Comparison of ENCODE assay signal across 8 cellular contexts in genomic region chr5:149141224-149141956, GRCh38. TPM values are rescaled to one million over a fixed set of nuclear protein-coding genes. Genes with fewer than 3 reads are reported as not detected.
DNase-seq lines count a peak whose midpoint lies in the region; TF ChIP-seq lines count a peak whose summit lies in the region.

Gene ABLIM3 (plus strand): TSS chr5:149141493. CDS start chr5:149142096, 603 bp downstream.

- peak within 1 kb of the TSS; percentile 41 for H3K4me3 ChIP-seq in GM12864 (ENCODE audit: low read depth, low read length)
- H3K4me3 ChIP-seq in spleen = peak within 1 kb of the TSS; percentile 57 to 83 (median 62)

- DNase-seq in GM12864 (ENCODE audit: low read depth) (no peak), HCEC 1CT (peak; percentile 74), MV-4-11 (lab: John Stamatoyannopoulos, UW) (peak; percentile 2), iris pigment epithelial cell (ENCODE audit: low read depth) (peak; percentile 56), spleen (peak; percentile 93), cortex of kidney (lab: John Stamatoyannopoulos, UW) (no peak)
- peak; percentile 46 for DNase-seq in activated CD4-positive, CD25-positive, alpha-beta regulatory T cell treated with anti-CD3 and anti-CD28 coated beads, Interleukin-2, amount 50 U/mL, for 16 hours (ENCODE audit: low read depth, low spot score)
- peak; percentile 67 for DNase-seq in central memory CD4-positive, alpha-beta T cell

- H3K4me1 ChIP-seq in spleen = peaks cover 3 to 36% (median 21%) of the 10 kb centered on the region in 6 donors

- H3K27me3 ChIP-seq in spleen (replicated peaks in 1 of 7) = peaks cover 0 to 48% (median 8%) of the 10 kb centered on the region in 7 donors

- intact Hi-C loops in spleen (cut with DNase I; ENCODE audit: low total_unique reads) = loop anchor here (10.0 kb wide), 1 partner anchor 83 kb away; no protein-coding TSS in a partner anchor

- peaks cover 0 to 8% (median 0%) of the 10 kb centered on the region in 8 donors for H3K9me3 ChIP-seq in spleen

- peak within 1 kb of the TSS in 7 of 8 donors; percentile 41 to 81 (median 60) for H3K27ac ChIP-seq in spleen

- TF ChIP-seq POLR2A in spleen (IDR thresholded peaks at IDR 0.05) = no peak

- 5 to 7% (median 6%) methylated on average over 39 to 54 of the region's 54 CpGs for WGBS in spleen, 5 donors

- H3K36me3 ChIP-seq in spleen = no peaks in the 10 kb centered on the region

- TF ChIP-seq CTCF in GM12864 (IDR thresholded peaks at IDR 0.05; ENCODE audit: low read depth, low read length, missing control alignments) (peak; percentile 86), spleen (IDR thresholded peaks at IDR 0.05 in 8 of 11, conservative IDR thresholded peaks at IDR 0.05 in 3 of 11) (peak; percentile 70 to 97 (median 91))

RNA-seq across cellular contexts. Expression of gene ABLIM3, which starts in this region (rescaled TPM):
- 10 to 100 TPM; 12.8 to 32.9 (median 22.0) TPM for total RNA-seq in spleen
- polyA plus RNA-seq in spleen = 1 to 10 TPM; 3.3 to 5.2 (median 4.5) TPM

Comparison
In these comparisons a context has a peak if more than half of its experiments do, and no peak if none do; other contexts are left out.
1. DNase-seq: peak in HCEC 1CT (single experiment), MV-4-11 (single experiment), activated CD4-positive, CD25-positive, alpha-beta regulatory T cell treated with anti-CD3 and anti-CD28 coated beads, Interleukin-2, amount 50 U/mL, for 16 hours (single experiment), central memory CD4-positive, alpha-beta T cell (single experiment), iris pigment epithelial cell (single experiment) and spleen (single experiment); none in GM12864 (single experiment) and cortex of kidney (single experiment).